17 cellular contexts compared by ENCODE assay signal in genomic region chr16:11869657-11870228, GRCh38. TPM values are rescaled to one million over a fixed set of nuclear protein-coding genes. Genes with fewer than 3 reads are reported as not detected.
DNase-seq lines count a peak whose midpoint lies in the region; ATAC-seq and TF ChIP-seq lines count a peak whose summit lies in the region.
"Had no signal": no experiment of that assay in that cellular context is flagged by ENCODE, and none has a peak within 500 bp of the region (broad histone marks: within the 10 kb centered on the region; RNA-seq: fewer than 3 reads in every experiment).

No MANE protein-coding gene starts in this region.

- H3K4me1 ChIP-seq in hepatocyte (ENCODE audit: insufficient read depth) (peaks cover 6% of the 10 kb centered on the region), endodermal cell (ENCODE audit: control insufficient read depth, insufficient read depth, low read length) (no peaks in the 10 kb centered on the region)

- ATAC-seq in sciatic nerve, result peak; percentile 55
- ATAC-seq in naive thymus-derived CD8-positive, alpha-beta T cell, result no peak

- WGBS in hepatocyte (ENCODE audit: low lambda C conversion rate, missing lambda C conversion rate), result 84% methylated on average over 7 of the region's 7 CpGs
- WGBS in endodermal cell (ENCODE audit: insufficient coverage in 1 of 2, insufficient read length in 1 of 2), 2 experiments, result 93 to 97% methylated on average over 5 to 7 of the region's 7 CpGs

- intact Hi-C loops in sciatic nerve (cut with DNase I), result no loop called here

- H3K36me3 ChIP-seq in hepatocyte (replicated peaks; ENCODE audit: insufficient read depth, low read depth) (no peaks in the 10 kb centered on the region), endodermal cell (ENCODE audit: control insufficient read depth, insufficient read depth, low read length) (peaks cover 60% of the 10 kb centered on the region)

- POLR2A ChIA-PET in naive thymus-derived CD8-positive, alpha-beta T cell (lab: Charles Lee), result interaction anchor here (1.1 to 1.5 kb wide), 2 partner anchors 41 to 72 kb away, joined by 3 read pairs; partner anchors contain the start of gene ZC3H7A

- H3K27ac Mint-ChIP-seq in activated naive CD4-positive, alpha-beta T cell treated with anti-CD3 and anti-CD28 coated beads, Interleukin-2, amount 10 ng/mL, durations not matched to agents 7 days and 5 days, result peak overlapping the region; percentile 35
- peak overlapping the region in 5 of 10 donors; percentile 5 to 61 (median 38) for H3K27ac Mint-ChIP-seq in naive thymus-derived CD8-positive, alpha-beta T cell
- no peak overlapping the region for H3K27ac Mint-ChIP-seq in endodermal cell

- H3K9me3 Mint-ChIP-seq in activated naive CD4-positive, alpha-beta T cell treated with anti-CD3 and anti-CD28 coated beads, Interleukin-2, amount 10 ng/mL, durations not matched to agents 7 days and 5 days, result no peaks in the 10 kb centered on the region
- H3K9me3 Mint-ChIP-seq in naive thymus-derived CD8-positive, alpha-beta T cell, result no peaks in the 10 kb centered on the region
- H3K9me3 Mint-ChIP-seq in endodermal cell, result no peaks in the 10 kb centered on the region
- H3K9me3 Mint-ChIP-seq: CD8-positive, alpha-beta memory T cell had no signal

- peaks cover 22% of the 10 kb centered on the region for H3K36me3 Mint-ChIP-seq in activated naive CD4-positive, alpha-beta T cell treated with anti-CD3 and anti-CD28 coated beads, Interleukin-2, amount 10 ng/mL, durations not matched to agents 7 days and 5 days
- peaks cover 1 to 46% (median 4%) of the 10 kb centered on the region in 3 donors for H3K36me3 Mint-ChIP-seq in naive thymus-derived CD8-positive, alpha-beta T cell
- peaks cover 32% of the 10 kb centered on the region for H3K36me3 Mint-ChIP-seq in endodermal cell (ENCODE audit: low read depth)

- H3K9me3 ChIP-seq in hepatocyte (ENCODE audit: low read depth) (no peaks in the 10 kb centered on the region), endodermal cell (ENCODE audit: control insufficient read depth, low read length) (no peaks in the 10 kb centered on the region)
- H3K9me3 ChIP-seq: BLaER1, MG63 had no signal

- H3K4me3 Mint-ChIP-seq in activated naive CD4-positive, alpha-beta T cell treated with anti-CD3 and anti-CD28 coated beads, Interleukin-2, amount 10 ng/mL, durations not matched to agents 7 days and 5 days, result no peak overlapping the region
- no peak overlapping the region for H3K4me3 Mint-ChIP-seq in naive thymus-derived CD8-positive, alpha-beta T cell
- no peak overlapping the region for H3K4me3 Mint-ChIP-seq in endodermal cell
- H3K4me3 Mint-ChIP-seq: CD8-positive, alpha-beta memory T cell had no signal

- H4K20me1 ChIP-seq in hepatocyte (ENCODE audit: insufficient read depth, poor library complexity, severe bottlenecking), result peaks cover 4% of the 10 kb centered on the region

- H3K4me1 Mint-ChIP-seq in activated naive CD4-positive, alpha-beta T cell treated with anti-CD3 and anti-CD28 coated beads, Interleukin-2, amount 10 ng/mL, durations not matched to agents 7 days and 5 days, result no peaks in the 10 kb centered on the region
- H3K4me1 Mint-ChIP-seq in naive thymus-derived CD8-positive, alpha-beta T cell, result peaks cover 0 to 11% (median 4%) of the 10 kb centered on the region in 4 donors
- H3K4me1 Mint-ChIP-seq in endodermal cell, result peaks cover 10% of the 10 kb centered on the region

- H3K9ac ChIP-seq in endodermal cell (ENCODE audit: extremely low read depth, low read length, poor library complexity, severe bottlenecking), result no peak overlapping the region
- H3K9ac ChIP-seq: BLaER1, GM23248 had no signal

- H3K27ac ChIP-seq in hepatocyte, result no peak overlapping the region
- no peak overlapping the region for H3K27ac ChIP-seq in endodermal cell (ENCODE audit: low read depth, low read length)
- H3K27ac ChIP-seq: BLaER1, GM23248 had no signal

- H3K4me2 ChIP-seq in hepatocyte, result no peak overlapping the region
- H3K4me2 ChIP-seq: BLaER1 had no signal

- no peaks in the 10 kb centered on the region for H3K27me3 Mint-ChIP-seq in activated naive CD4-positive, alpha-beta T cell treated with anti-CD3 and anti-CD28 coated beads, Interleukin-2, amount 10 ng/mL, durations not matched to agents 7 days and 5 days
- H3K27me3 Mint-ChIP-seq in naive thymus-derived CD8-positive, alpha-beta T cell, result no peaks in the 10 kb centered on the region
- peaks cover 31% of the 10 kb centered on the region for H3K27me3 Mint-ChIP-seq in endodermal cell (ENCODE audit: insufficient read depth)
- H3K27me3 Mint-ChIP-seq: CD8-positive, alpha-beta memory T cell had no signal

- CTCF ChIA-PET in activated naive CD4-positive, alpha-beta T cell treated with anti-CD3 and anti-CD28 coated beads, Interleukin-2, amount 10 ng/mL, durations not matched to agents 7 days and 5 days (lab: Charles Lee), result no interaction called here

- no peak overlapping the region for H2AFZ ChIP-seq in hepatocyte
- H2AFZ ChIP-seq: GM23248 had no signal

- DNase-seq in activated naive CD4-positive, alpha-beta T cell treated with anti-CD3 and anti-CD28 coated beads, Interleukin-2, amount 10 ng/mL, durations not matched to agents 7 days and 5 days, result no peak
- no peak for DNase-seq in activated naive CD4-positive, alpha-beta T cell (lab: John Stamatoyannopoulos, UW)
- DNase-seq in HuH-7.5 (ENCODE audit: low spot score) (peak; percentile 17), hepatocyte (ENCODE audit: low spot score) (peak; percentile 8), sciatic nerve (ENCODE audit: low spot score) (no peak), endodermal cell (no peak), globus pallidus (ENCODE audit: low spot score) (no peak)
- no peak for DNase-seq in naive thymus-derived CD8-positive, alpha-beta T cell
- DNase-seq: CD8-positive, alpha-beta memory T cell; DND-41; GM23248; MG63; NCI-H1092; NCI-H146; NCI-H2081; NCI-H510A treated with DMSO at 0.1 percent for 48 hours had no signal

- no peaks in the 10 kb centered on the region for H3K9me2 ChIP-seq in hepatocyte (replicated peaks; ENCODE audit: insufficient read depth)

- TF ChIP-seq CTCF in hepatocyte (IDR thresholded peaks at IDR 0.05; ENCODE audit: poor library complexity), result no peak
- no peak for TF ChIP-seq CTCF in endodermal cell (conservative IDR thresholded peaks at IDR 0.05)

- H3K79me2 ChIP-seq in hepatocyte, result peaks cover 28% of the 10 kb centered on the region

- H3K27me3 ChIP-seq in hepatocyte, result no peaks in the 10 kb centered on the region
- peaks cover 12% of the 10 kb centered on the region for H3K27me3 ChIP-seq in endodermal cell (ENCODE audit: control insufficient read depth, insufficient read depth, low read length, poor library complexity, severe bottlenecking)
- H3K27me3 ChIP-seq: BLaER1, MG63 had no signal

- H3K4me3 ChIP-seq in hepatocyte (no peak overlapping the region), endodermal cell (ENCODE audit: low read length) (no peak overlapping the region)
- H3K4me3 ChIP-seq: BLaER1, GM23248, MG63 had no signal

RNA-seq across cellular contexts. Expression of gene RSL1D1, which starts 18.4 kb away (rescaled TPM):
- total RNA-seq in hepatocyte (138 and 162 TPM in 2 replicates), sciatic nerve (104 TPM), endodermal cell (100 to 1,000 TPM; 148 to 162 TPM)
- 138 and 142 TPM in 2 replicates for polyA plus RNA-seq in hepatocyte
- total RNA-seq in naive thymus-derived CD8-positive, alpha-beta T cell, result 100 to 1,000 TPM; 238 to 252 TPM
- polyA plus RNA-seq in naive thymus-derived CD8-positive, alpha-beta T cell, result 100 to 1,000 TPM; 256 to 353 (median 337) TPM
- 159 TPM for polyA plus RNA-seq in endodermal cell (2013, experiment 1 of 2)
- polyA plus RNA-seq in endodermal cell (2013, experiment 2 of 2), result 146 TPM

RNA-seq across cellular contexts. Expression of gene GSPT1, which starts 46.0 kb away (rescaled TPM):
- 79.2 and 83.8 TPM in 2 replicates for total RNA-seq in hepatocyte
- polyA plus RNA-seq in hepatocyte, result 105 and 109 TPM in 2 replicates
- 82.7 TPM for total RNA-seq in sciatic nerve
- 100 to 1,000 TPM in 1 of 2 experiments, 10 to 100 TPM in 1; 86.2 to 102 TPM for total RNA-seq in naive thymus-derived CD8-positive, alpha-beta T cell
- 10 to 100 TPM; 64.0 to 91.1 (median 65.9) TPM for polyA plus RNA-seq in naive thymus-derived CD8-positive, alpha-beta T cell
- total RNA-seq in endodermal cell, result 100 to 1,000 TPM; 110 to 115 TPM
- 94.4 TPM for polyA plus RNA-seq in endodermal cell (2013, experiment 1 of 2)
- 97.2 TPM for polyA plus RNA-seq in endodermal cell (2013, experiment 2 of 2)

Comparison
In these comparisons a context has a peak if more than half of its experiments do, and no peak if none do; other contexts are left out.
1. DNase-seq: peak in HuH-7.5 (single experiment) and hepatocyte (single experiment); none in activated naive CD4-positive, alpha-beta T cell treated with anti-CD3 and anti-CD28 coated beads, Interleukin-2, amount 10 ng/mL, durations not matched to agents 7 days and 5 days (single experiment), activated naive CD4-positive, alpha-beta T cell (0 of 4), sciatic nerve (single experiment), naive thymus-derived CD8-positive, alpha-beta T cell (0 of 10), endodermal cell (single experiment) and globus pallidus (single experiment).